ENCODE assay signal across 8 cellular contexts in the genomic region with DNA sequence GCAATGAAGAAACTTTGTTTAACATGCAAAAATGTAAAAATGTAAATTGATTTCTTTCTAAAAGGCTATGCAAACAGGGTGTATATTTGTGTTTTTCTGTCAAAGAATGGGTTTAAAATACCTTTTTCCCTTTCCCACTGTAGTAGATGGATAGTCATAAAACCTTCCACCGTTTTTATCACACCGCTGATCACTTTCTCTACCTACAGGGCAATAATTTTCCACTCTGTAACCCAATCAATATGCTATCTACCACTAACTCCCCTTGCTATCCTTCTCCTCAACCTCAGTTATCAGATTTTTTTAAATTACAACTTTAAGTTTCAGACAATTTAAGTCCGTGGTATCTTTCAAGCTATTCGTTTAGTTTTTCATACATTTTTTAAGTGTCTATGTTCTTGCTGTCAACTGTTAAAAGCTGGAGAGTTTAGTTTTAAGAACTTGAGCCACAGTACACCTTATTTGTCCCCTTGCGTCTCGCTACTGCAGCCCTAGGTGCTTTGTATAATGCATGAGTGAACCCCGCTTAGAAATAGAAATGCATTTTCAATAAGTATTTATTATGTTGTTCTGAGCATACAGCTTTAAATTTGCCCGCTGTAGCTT.
DNase-seq lines count a peak whose midpoint lies in the region; ATAC-seq, FAIRE-seq and TF ChIP-seq lines count a peak whose summit lies in the region.

No MANE protein-coding gene starts in this region.

- WGBS in gastroesophageal sphincter (ENCODE audit: low coverage in 1 of 2), 2 donors, result 8 to 18% methylated on average over 5 to 8 of the region's 8 CpGs

- TF ChIP-seq EP300 in gastroesophageal sphincter (IDR thresholded peaks at IDR 0.05), result no peak

- H3K4me1 ChIP-seq in gastroesophageal sphincter, result peaks cover 4 to 20% (median 4%) of the 10 kb centered on the region in 3 donors

- peaks cover 18% of the 10 kb centered on the region for H3K4me1 Mint-ChIP-seq in stimulated activated effector memory CD8-positive, alpha-beta T cell treated with anti-CD3 and anti-CD28 coated beads, Interleukin-12 subunit alpha, Interleukin-12 subunit beta, amount 100 ng/mL, for 72 hours

- peak overlapping the region; percentile 98 for H3K27ac ChIP-seq in VCaP
- H3K27ac ChIP-seq in gastroesophageal sphincter, result peak overlapping the region; percentile 96 to 99 (median 98)

- TF ChIP-seq POLR2A in gastroesophageal sphincter (IDR thresholded peaks at IDR 0.05), result no peak

- peak overlapping the region; percentile 90 for H3K27ac Mint-ChIP-seq in stimulated activated effector memory CD8-positive, alpha-beta T cell treated with anti-CD3 and anti-CD28 coated beads, Interleukin-12 subunit alpha, Interleukin-12 subunit beta, amount 100 ng/mL, for 72 hours

- H3K4me3 Mint-ChIP-seq in stimulated activated effector memory CD8-positive, alpha-beta T cell treated with anti-CD3 and anti-CD28 coated beads, Interleukin-12 subunit alpha, Interleukin-12 subunit beta, amount 100 ng/mL, for 72 hours, result peak overlapping the region; percentile 75

- H3K36me3 Mint-ChIP-seq in stimulated activated effector memory CD8-positive, alpha-beta T cell treated with anti-CD3 and anti-CD28 coated beads, Interleukin-12 subunit alpha, Interleukin-12 subunit beta, amount 100 ng/mL, for 72 hours, result no peaks in the 10 kb centered on the region

- H3K27me3 ChIP-seq in gastroesophageal sphincter, result no peaks in the 10 kb centered on the region

- ATAC-seq in gastroesophageal sphincter, result no peak
- ATAC-seq in stimulated activated effector memory CD8-positive, alpha-beta T cell treated with anti-CD3 and anti-CD28 coated beads, Interleukin-12 subunit alpha, Interleukin-12 subunit beta, amount 100 ng/mL, for 72 hours, result no peak
- ATAC-seq in GM21526 (IDR thresholded peaks at IDR 0.05; ENCODE audit: low FRiP score, unreplicated experiment), result no peak

- TF ChIP-seq CTCF in VCaP (conservative IDR thresholded peaks at IDR 0.05), result no peak
- TF ChIP-seq CTCF in gastroesophageal sphincter (IDR thresholded peaks at IDR 0.05), result no peak

- FAIRE-seq in RCC 7860 (lab: Jason Lieb, UNC), result no peak

- peak; percentile 72 for DNase-seq in NCI-H2171 treated with DMSO at 0.1 percent for 48 hours (lab: John Stamatoyannopoulos, UW)
- no peak for DNase-seq in NCI-H2171 (lab: John Stamatoyannopoulos, UW)
- no peak for DNase-seq in stimulated activated effector memory CD8-positive, alpha-beta T cell treated with anti-CD3 and anti-CD28 coated beads, Interleukin-12 subunit alpha, Interleukin-12 subunit beta, amount 100 ng/mL, for 72 hours (ENCODE audit: low spot score in 2 of 2)
- DNase-seq in RCC 7860 (ENCODE audit: low spot score), result no peak
- no peak for DNase-seq in activated CD4-positive, alpha-beta T cell treated with anti-CD3 and anti-CD28 coated beads for 1 hour

- H3K9me3 Mint-ChIP-seq in stimulated activated effector memory CD8-positive, alpha-beta T cell treated with anti-CD3 and anti-CD28 coated beads, Interleukin-12 subunit alpha, Interleukin-12 subunit beta, amount 100 ng/mL, for 72 hours, result no peaks in the 10 kb centered on the region

- no peaks in the 10 kb centered on the region for H3K9me3 ChIP-seq in gastroesophageal sphincter

- H3K36me3 ChIP-seq in gastroesophageal sphincter, result no peaks in the 10 kb centered on the region

- peak overlapping the region; percentile 69 to 71 for H3K4me3 ChIP-seq in gastroesophageal sphincter
